ENCODE assay signal across 12 cellular contexts in genomic region chr17:47225911-47226688, GRCh38. TPM values are rescaled to one million over a fixed set of nuclear protein-coding genes. Genes with fewer than 3 reads are reported as not detected.
DNase-seq lines count a peak whose midpoint lies in the region; ATAC-seq and TF ChIP-seq lines count a peak whose summit lies in the region.
"Had no signal": no experiment of that assay in that cellular context is flagged by ENCODE, and none has a peak within 500 bp of the region (broad histone marks: within the 10 kb centered on the region; RNA-seq: fewer than 3 reads in every experiment).

No MANE protein-coding gene starts in this region.

- H3K27me3 ChIP-seq in AG04450 (ENCODE audit: control insufficient read depth, insufficient read depth, low read length) (no peaks in the 10 kb centered on the region), adrenal gland (no peaks in the 10 kb centered on the region), mesendoderm (ENCODE audit: insufficient read depth, low read length, poor library complexity) (no peaks in the 10 kb centered on the region), H7 (ENCODE audit: control insufficient read depth, insufficient read depth, low read length) (no peaks in the 10 kb centered on the region; the same call in 1 of the 2 replicates)
- H3K27me3 ChIP-seq: BE2C had no signal

- H3K4ac ChIP-seq in mesendoderm (ENCODE audit: low read depth, low read length), result no peak overlapping the region

- H3K9ac ChIP-seq in mesendoderm (ENCODE audit: low read length), result no peak overlapping the region

- H3K79me2 ChIP-seq in mesendoderm (ENCODE audit: control insufficient read depth, insufficient read depth, low read length), result no peaks in the 10 kb centered on the region

- H2AK5ac ChIP-seq in mesendoderm (ENCODE audit: low read length), result no peak overlapping the region

- H3K56ac ChIP-seq in mesendoderm (ENCODE audit: low read length), result no peak overlapping the region

- H3K4me2 ChIP-seq in mesendoderm (ENCODE audit: low read length), result no peak overlapping the region

- ATAC-seq in sciatic nerve, result no peak

- POLR2A ChIA-PET in AG04450 (lab: Yijun Ruan, JAX), result no interaction called here

- H3K18ac ChIP-seq in mesendoderm (ENCODE audit: low read length), result no peak overlapping the region

- H3K36me3 ChIP-seq in adrenal gland (replicated peaks in 1 of 2) (no peaks in the 10 kb centered on the region), mesendoderm (ENCODE audit: control insufficient read depth, insufficient read depth, low read length) (no peaks in the 10 kb centered on the region), H7 (replicated peaks; ENCODE audit: control insufficient read depth, insufficient read depth, low read length) (no peaks in the 10 kb centered on the region)
- H3K36me3 ChIP-seq: BE2C had no signal

- DNase-seq in AG04450 (ENCODE audit: low read depth, low spot score) (no peak), adrenal gland (no peak), fibroblast of the aortic adventitia (ENCODE audit: low read depth) (peak; percentile 47), sciatic nerve (ENCODE audit: low spot score) (peak; percentile 14), GF-D8 (lab: John Stamatoyannopoulos, UW) (no peak), mesendoderm (no peak), cerebellar cortex (ENCODE audit: low spot score) (no peak), H7 (no peak)

- H3K4me1 ChIP-seq in adrenal gland (replicated peaks in 1 of 2) (peaks cover 6 to 27% of the 10 kb centered on the region in 2 donors), mesendoderm (ENCODE audit: control insufficient read depth, low read depth, low read length) (peaks cover 2% of the 10 kb centered on the region)

- H3K27ac ChIP-seq in AG04450 (ENCODE audit: low read depth, low read length) (peak overlapping the region; percentile 79), adrenal gland (peak overlapping the region; percentile 52 to 88 (median 64)), mesendoderm (ENCODE audit: low read depth, low read length) (no peak overlapping the region)

- no peak overlapping the region for H3K23ac ChIP-seq in mesendoderm (ENCODE audit: low read length)

- no peak overlapping the region for H4K8ac ChIP-seq in mesendoderm (ENCODE audit: low read depth, low read length)

- TF ChIP-seq CTCF in AG04450 (IDR thresholded peaks at IDR 0.05; ENCODE audit: low read depth, low read length), result no peak
- TF ChIP-seq CTCF in adrenal gland (IDR thresholded peaks at IDR 0.05), result no peak
- no peak for TF ChIP-seq CTCF in fibroblast of the aortic adventitia (IDR thresholded peaks at IDR 0.05; ENCODE audit: insufficient read depth, low read length)

- H2BK5ac ChIP-seq in mesendoderm (ENCODE audit: low read length), result no peak overlapping the region

- no peak overlapping the region for H2BK120ac ChIP-seq in mesendoderm (ENCODE audit: low read depth, low read length)

- H3K4me3 ChIP-seq in AG04450 (ENCODE audit: low read depth, low read length) (no peak overlapping the region), adrenal gland (no peak overlapping the region), fibroblast of the aortic adventitia (ENCODE audit: low read depth, low read length) (no peak overlapping the region), mesendoderm (ENCODE audit: low read length) (no peak overlapping the region), H7 (ENCODE audit: insufficient read depth, low read depth, low read length) (no peak overlapping the region)

- H3K9me3 ChIP-seq in AG04450 (ENCODE audit: control insufficient read depth, insufficient read depth, low read length), result no peaks in the 10 kb centered on the region
- no peaks in the 10 kb centered on the region for H3K9me3 ChIP-seq in adrenal gland (replicated peaks in 1 of 3)
- H3K9me3 ChIP-seq: BE2C had no signal

- TF ChIP-seq POLR2A in adrenal gland (IDR thresholded peaks at IDR 0.05), result no peak

- H2BK15ac ChIP-seq in mesendoderm (replicated peaks; ENCODE audit: low read depth), result no peak overlapping the region

- WGBS in adrenal gland, 4 donors, result 94 to 97% (median 96%) methylated on average over 2 of the region's 2 CpGs
- whole genome bisulfite sequencing in mesendoderm (ENCODE audit: extremely low coverage, insufficient coverage, low lambda C conversion rate), result no CpG with 5 or more reads among the region's 2 CpGs

- intact Hi-C loops in adrenal gland (cut with DNase I) (no loop called here), sciatic nerve (cut with DNase I) (no loop called here)

- no peak overlapping the region for H4K5ac ChIP-seq in mesendoderm (ENCODE audit: low read length)

- no peaks in the 10 kb centered on the region for H3K79me1 ChIP-seq in mesendoderm (ENCODE audit: low read length)

- CTCF ChIA-PET in AG04450 (lab: Charles Lee), result interaction anchor here (0.7 to 1.1 kb wide), 2 partner anchors 62 to 89 kb away, joined by 6 read pairs; no protein-coding TSS in a partner anchor

RNA-seq across cellular contexts. Expression of gene MYL4, which starts 17.0 kb away (rescaled TPM):
- 0.17 and 0.19 TPM in 2 replicates for polyA plus RNA-seq in AG04450 (2011; rRNA removed)
- not detected in 2 replicates for polyA minus RNA-seq in AG04450 (2011; rRNA and poly(A)+ RNA removed)
- 1 to 10 TPM in 1 of 8 donors, under 1 TPM in 2, not detected in 5; 0.36 to 1.8 (median 0.38) TPM for total RNA-seq in adrenal gland
- polyA plus RNA-seq in adrenal gland, result 1 to 10 TPM in 1 of 3 donors, under 1 TPM in 1, not detected in 1; 0.51 to 1.4 TPM
- total RNA-seq in fibroblast of the aortic adventitia (ENCODE audit: low replicate concordance), result not detected in 2 replicates
- 3.9 TPM for total RNA-seq in sciatic nerve
- polyA plus RNA-seq in mesendoderm (2013, experiment 1 of 2), result 1.1 TPM
- 1.1 TPM for polyA plus RNA-seq in mesendoderm (2013, experiment 2 of 2)
- total RNA-seq in H7 (2014; rRNA removed; shearing (Covaris generic)), result not detected in 2 replicates
- total RNA-seq: G401, left colon, RPMI7951 had no signal

RNA-seq across cellular contexts. Expression of gene ITGB3, which starts 27.5 kb away (rescaled TPM):
- polyA plus RNA-seq in AG04450 (2011; rRNA removed) (26.2 and 30.9 TPM in 2 replicates), adrenal gland (under 1 TPM; 0.40 to 0.84 (median 0.64) TPM)
- polyA minus RNA-seq in AG04450 (2011; rRNA and poly(A)+ RNA removed), result 49.2 and 52.3 TPM in 2 replicates
- total RNA-seq in adrenal gland (1 to 10 TPM in 6 of 8 donors, under 1 TPM in 2; 0.12 to 2.2 (median 1.6) TPM), fibroblast of the aortic adventitia (ENCODE audit: low replicate concordance) (5.8 and 22.0 TPM in 2 replicates), sciatic nerve (30.2 TPM)
- not detected for polyA plus RNA-seq in mesendoderm (2013, experiment 1 of 2)
- 0.06 TPM for polyA plus RNA-seq in mesendoderm (2013, experiment 2 of 2)
- total RNA-seq in H7 (2014; rRNA removed; shearing (Covaris generic)), result 0.07 and 0.35 TPM in 2 replicates
- total RNA-seq: G401 had no signal

RNA-seq across cellular contexts. Expression of gene CDC27, which starts 37.0 kb away (rescaled TPM):
- polyA plus RNA-seq in AG04450 (2011; rRNA removed) (97.8 and 120 TPM in 2 replicates), adrenal gland (10 to 100 TPM; 13.5 to 74.0 (median 21.1) TPM)
- polyA minus RNA-seq in AG04450 (2011; rRNA and poly(A)+ RNA removed), result 147 and 181 TPM in 2 replicates
- total RNA-seq in adrenal gland (100 to 1,000 TPM in 2 of 8 donors, 10 to 100 TPM in 6; 33.9 to 153 (median 75.9) TPM), fibroblast of the aortic adventitia (ENCODE audit: low replicate concordance) (32.9 and 128 TPM in 2 replicates), sciatic nerve (129 TPM)
- polyA plus RNA-seq in mesendoderm (2013, experiment 1 of 2), result 48.6 TPM
- polyA plus RNA-seq in mesendoderm (2013, experiment 2 of 2), result 47.5 TPM
- total RNA-seq in H7 (2014; rRNA removed; shearing (Covaris generic)), result 45.9 and 67.7 TPM in 2 replicates

Comparison
In these comparisons a context has a peak if more than half of its experiments do, and no peak if none do; other contexts are left out.
1. DNase-seq: peak in fibroblast of the aortic adventitia (single experiment) and sciatic nerve (single experiment); none in AG04450 (single experiment), adrenal gland (0 of 7), GF-D8 (single experiment), mesendoderm (single experiment), cerebellar cortex (single experiment) and H7 (single experiment).